ENCODE assay signal across 15 cellular contexts in the genomic region with DNA sequence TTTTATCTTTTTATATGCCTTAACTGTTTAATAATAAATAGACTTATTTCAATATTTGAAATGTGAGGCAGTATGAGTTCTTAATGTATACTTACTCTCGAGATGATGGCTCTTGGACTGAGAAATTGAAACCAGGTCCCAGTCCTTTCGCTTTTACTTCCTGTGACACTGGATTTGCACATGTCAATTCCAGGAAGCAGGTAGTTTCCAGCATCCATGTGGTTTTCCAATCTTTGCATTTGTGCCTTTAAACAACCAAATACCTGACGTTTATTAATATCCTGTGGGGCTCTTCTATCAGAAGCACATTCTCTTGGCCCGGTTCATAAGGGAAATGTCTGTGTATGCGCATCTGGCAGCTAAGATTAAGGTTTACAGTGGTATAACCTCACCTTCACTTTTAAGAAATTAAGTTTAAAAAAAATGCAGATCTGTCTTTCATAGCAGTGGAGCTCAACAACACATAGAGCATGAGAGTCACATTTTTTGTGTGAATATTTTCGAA. TPM values are rescaled to one million over a fixed set of nuclear protein-coding genes. Genes with fewer than 3 reads are reported as not detected.
DNase-seq lines count a peak whose midpoint lies in the region; FAIRE-seq and TF ChIP-seq lines count a peak whose summit lies in the region.
"Had no signal": no experiment of that assay in that cellular context is flagged by ENCODE, and none has a peak within 500 bp of the region (broad histone marks: within the 10 kb centered on the region; RNA-seq: fewer than 3 reads in every experiment).

No MANE protein-coding gene starts in this region.

- H3K36me3 ChIP-seq in subcutaneous abdominal adipose tissue (ENCODE audit: control insufficient read depth in 5 of 5, insufficient read depth in 5 of 5, low read length in 5 of 5), result peaks cover 10 to 14% (median 13%) of the 10 kb centered on the region in 5 donors
- H3K36me3 ChIP-seq in MM.1S (replicated peaks; ENCODE audit: insufficient read depth, low read length), result no peaks in the 10 kb centered on the region
- H3K36me3 ChIP-seq: thoracic aorta had no signal

- no peak for FAIRE-seq in D721Med (lab: Jason Lieb, UNC)
- FAIRE-seq: RCC 7860 had no signal

- TF ChIP-seq CTCF in HFFc6 (IDR thresholded peaks at IDR 0.05) (no peak), GM13976 (IDR thresholded peaks at IDR 0.05; ENCODE audit: borderline replicate concordance, control extremely low read depth, extremely low read depth, insufficient read depth, missing control alignments) (no peak), MM.1S (IDR thresholded peaks at IDR 0.05; ENCODE audit: low read length) (no peak), D721Med (IDR thresholded peaks at IDR 0.05; ENCODE audit: insufficient read depth, missing control alignments) (no peak)

- no peaks in the 10 kb centered on the region for H3K9me2 ChIP-seq in MM.1S (replicated peaks; ENCODE audit: insufficient read depth, low read length)

- H3K4me3 ChIP-seq in subcutaneous abdominal adipose tissue (ENCODE audit: low read depth in 1 of 5, low read length in 5 of 5) (no peak overlapping the region), MM.1S (ENCODE audit: low read length) (no peak overlapping the region)
- H3K4me3 ChIP-seq: BLaER1 treated with 17β-estradiol and CSF1 and Interleukin-3, amounts not matched to agents 10 nM and 100 nM; skin epidermis; thoracic aorta had no signal

- peak overlapping the region; percentile 20; the same call in 1 of the 2 replicates for H3K4me3 Mint-ChIP-seq in HFFc6
- H3K4me3 Mint-ChIP-seq: activated naive CD4-positive, alpha-beta T cell treated with anti-CD3 and anti-CD28 coated beads, Interleukin-2, amount 10 ng/mL, durations not matched to agents 7 days and 5 days had no signal

- H3K4me2 ChIP-seq in MM.1S (ENCODE audit: low read depth, low read length), result no peak overlapping the region
- H3K4me2 ChIP-seq: BLaER1 treated with 17β-estradiol and CSF1 and Interleukin-3, amounts not matched to agents 10 nM and 100 nM had no signal

- in situ Hi-C loops in GM13976 (cut with MboI; ENCODE audit: low sequenced_read_pairs, unreplicated experiment), result no loop called here

- H3K9me3 Mint-ChIP-seq in HFFc6, result peaks cover 9% of the 10 kb centered on the region; the same call in 1 of the 2 replicates

- H3F3A ChIP-seq in MM.1S (ENCODE audit: insufficient read depth, low read length), result no peaks in the 10 kb centered on the region

- H2AFZ ChIP-seq in MM.1S (ENCODE audit: low read length), result no peak overlapping the region

- peak overlapping the region; percentile 58; the same call in 1 of the 2 replicates for H3K27ac Mint-ChIP-seq in HFFc6
- H3K27ac Mint-ChIP-seq: activated naive CD4-positive, alpha-beta T cell treated with anti-CD3 and anti-CD28 coated beads, Interleukin-2, amount 10 ng/mL, durations not matched to agents 7 days and 5 days had no signal

- H3K4me1 ChIP-seq in subcutaneous abdominal adipose tissue (ENCODE audit: control insufficient read depth in 5 of 5, insufficient read depth in 5 of 5, low read length in 5 of 5) (peaks cover 4 to 37% (median 28%) of the 10 kb centered on the region in 5 donors), MM.1S (ENCODE audit: low read length) (no peaks in the 10 kb centered on the region)
- H3K4me1 ChIP-seq: BLaER1 treated with 17β-estradiol and CSF1 and Interleukin-3, amounts not matched to agents 10 nM and 100 nM had no signal

- peaks cover 1% of the 10 kb centered on the region; the same call in 1 of the 2 replicates for H3K27me3 Mint-ChIP-seq in HFFc6 (ENCODE audit: insufficient read depth)

- DNase-seq in HFFc6, result no peak
- peak; percentile 49 to 55 for DNase-seq in dermis microvascular lymphatic vessel endothelial cell (ENCODE audit: low read depth in 2 of 2)
- DNase-seq in lung microvascular endothelial cell (ENCODE audit: low read depth in 2 of 2), result peak; percentile 54 to 76
- no peak for DNase-seq in GM13976 (ENCODE audit: low spot score)
- DNase-seq in T-helper 1 cell, result no peak
- no peak for DNase-seq in MM.1S
- DNase-seq in D721Med (ENCODE audit: insufficient read length, low spot score), result no peak
- DNase-seq: activated naive CD4-positive, alpha-beta T cell treated with anti-CD3 and anti-CD28 coated beads, Interleukin-2, amount 10 ng/mL, durations not matched to agents 7 days and 5 days; Karpas-422; occipital lobe had no signal

- peaks cover 55% of the 10 kb centered on the region for H3K36me3 Mint-ChIP-seq in HFFc6 (ENCODE audit: low read depth)

- no peaks in the 10 kb centered on the region for H3K79me2 ChIP-seq in MM.1S (ENCODE audit: low read length)

- H3K27me3 ChIP-seq in subcutaneous abdominal adipose tissue (ENCODE audit: control insufficient read depth in 5 of 5, insufficient read depth in 4 of 5, low read length in 5 of 5) (peaks cover 0 to 2% (median 0%) of the 10 kb centered on the region in 5 donors), MM.1S (replicated peaks; ENCODE audit: insufficient read depth, low read length) (no peaks in the 10 kb centered on the region)
- H3K27me3 ChIP-seq: BLaER1 treated with 17β-estradiol and CSF1 and Interleukin-3, amounts not matched to agents 10 nM and 100 nM had no signal

- no peaks in the 10 kb centered on the region for H4K20me1 ChIP-seq in MM.1S (ENCODE audit: insufficient read depth, low read length)
- H4K20me1 ChIP-seq: BLaER1 treated with 17β-estradiol and CSF1 and Interleukin-3, amounts not matched to agents 10 nM and 100 nM had no signal

- H3K27ac ChIP-seq in subcutaneous abdominal adipose tissue (ENCODE audit: low read depth, low read length) (peak overlapping the region; percentile 96), MM.1S (ENCODE audit: low read length) (no peak overlapping the region)
- H3K27ac ChIP-seq: BLaER1 treated with 17β-estradiol and CSF1 and Interleukin-3, amounts not matched to agents 10 nM and 100 nM had no signal

- H3K9ac ChIP-seq in subcutaneous abdominal adipose tissue (ENCODE audit: low read length in 5 of 5), result peak overlapping the region in 1 of 5 donors; percentile 17
- no peak overlapping the region for H3K9ac ChIP-seq in MM.1S (ENCODE audit: low read length)
- H3K9ac ChIP-seq: BLaER1 treated with 17β-estradiol and CSF1 and Interleukin-3, amounts not matched to agents 10 nM and 100 nM had no signal

- no peaks in the 10 kb centered on the region for H3K9me3 ChIP-seq in subcutaneous abdominal adipose tissue (ENCODE audit: control insufficient read depth in 5 of 5, low read length in 5 of 5)
- no peaks in the 10 kb centered on the region for H3K9me3 ChIP-seq in MM.1S (replicated peaks; ENCODE audit: insufficient read depth, low read length)
- H3K9me3 ChIP-seq: thoracic aorta had no signal

- peaks cover 71% of the 10 kb centered on the region for H3K4me1 Mint-ChIP-seq in HFFc6 (ENCODE audit: low read depth)

RNA-seq across cellular contexts. Expression of gene UTRN, which starts 13.1 kb away (rescaled TPM):
- total RNA-seq in HFFc6 (2021; fragmentation: NEBNext Ultra II Directional; extraction: Animal tissue kit (Norgen Biotek cat#: 25700)), result 100 to 1,000 TPM in 5 of 6 experiments, 10 to 100 TPM in 1; 99.6 to 116 (median 109) TPM
- total RNA-seq in dermis microvascular lymphatic vessel endothelial cell (500 and 675 TPM in 2 replicates), lung microvascular endothelial cell (414 and 470 TPM in 2 replicates)

Comparison
In these comparisons a context has a peak if more than half of its experiments do, and no peak if none do; other contexts are left out.
1. DNase-seq: peak in dermis microvascular lymphatic vessel endothelial cell (2 of 2) and lung microvascular endothelial cell (2 of 2); none in HFFc6 (single experiment), GM13976 (single experiment), T-helper 1 cell (0 of 5), MM.1S (single experiment) and D721Med (single experiment).